9 cellular contexts compared by ENCODE assay signal in genomic region chr2:207133493-207133861, GRCh38. TPM values are rescaled to one million over a fixed set of nuclear protein-coding genes. Genes with fewer than 3 reads are reported as not detected.
A peak's percentile ranks its signal among the peaks of the same experiment; 100 is the strongest.
DNase-seq lines count a peak whose midpoint lies in the region; ATAC-seq and TF ChIP-seq lines count a peak whose summit lies in the region.
"Had no signal": no experiment of that assay in that cellular context is flagged by ENCODE, and none has a peak within 500 bp of the region (broad histone marks: within the 10 kb centered on the region; RNA-seq: fewer than 3 reads in every experiment).

No MANE protein-coding gene starts in this region.

- intact Hi-C loops in psoas muscle (cut with DNase I), result no loop called here

- H3K9me3 ChIP-seq in ES-I3 (ENCODE audit: control insufficient read depth, insufficient read depth, low read length) (peaks cover 9% of the 10 kb centered on the region; the same call in 1 of the 2 replicates), fibroblast of lung (ENCODE audit: control insufficient read depth, insufficient read depth, low read depth, low read length) (no peaks in the 10 kb centered on the region), psoas muscle (no peaks in the 10 kb centered on the region)

- WGBS in psoas muscle, 3 donors, result 51 to 71% (median 53%) methylated on average over 5 of the region's 5 CpGs

- peak overlapping the region; percentile 39 for H3K27ac ChIP-seq in fibroblast of lung (ENCODE audit: insufficient read depth, low read length)
- peak overlapping the region; percentile 66 for H3K27ac ChIP-seq in psoas muscle

- peaks cover 79% of the 10 kb centered on the region for H3K4me1 Mint-ChIP-seq in activated T-cell treated with anti-CD3 and anti-CD28 coated beads, Interleukin-2, amount 50 U/mL, for 72 hours (ENCODE audit: low read depth)

- no peaks in the 10 kb centered on the region for H3K27me3 ChIP-seq in fibroblast of lung (ENCODE audit: control insufficient read depth, insufficient read depth, low read length)
- H3K27me3 ChIP-seq in psoas muscle (ENCODE audit: insufficient read depth in 3 of 3, low read length in 2 of 3), result no peaks in the 10 kb centered on the region

- TF ChIP-seq CTCF in fibroblast of lung (conservative IDR thresholded peaks at IDR 0.05 in 1 of 2, IDR thresholded peaks at IDR 0.05 in 1 of 2; ENCODE audit: low read depth in 1 of 2, low read length in 2 of 2) (no peak), psoas muscle (IDR thresholded peaks at IDR 0.05) (no peak)

- H3K9me3 Mint-ChIP-seq in activated T-cell treated with anti-CD3 and anti-CD28 coated beads, Interleukin-2, amount 50 U/mL, for 72 hours, result no peaks in the 10 kb centered on the region

- 0 out of 2 replicates have a peak overlapping the region, but pooled peaks have one; percentile 10 for H3K9ac ChIP-seq in ES-I3 (ENCODE audit: low read depth, low read length)
- no peak overlapping the region for H3K9ac ChIP-seq in fibroblast of lung (ENCODE audit: insufficient read depth, low read length)

- H3K36me3 Mint-ChIP-seq in activated T-cell treated with anti-CD3 and anti-CD28 coated beads, Interleukin-2, amount 50 U/mL, for 72 hours (ENCODE audit: insufficient read depth in 2 of 2), result peaks cover 4 to 6% of the 10 kb centered on the region in 2 donors

- H3K36me3 ChIP-seq in ES-I3 (ENCODE audit: insufficient read depth, low read length), result peaks cover 9% of the 10 kb centered on the region
- H3K36me3 ChIP-seq in fibroblast of lung (ENCODE audit: control insufficient read depth, insufficient read depth, low read length), result no peaks in the 10 kb centered on the region
- H3K36me3 ChIP-seq in psoas muscle (ENCODE audit: insufficient read depth in 1 of 2, low read depth in 1 of 2), result no peaks in the 10 kb centered on the region

- no peak overlapping the region for H2AFZ ChIP-seq in fibroblast of lung (ENCODE audit: low read length)

- H3K4me1 ChIP-seq in ES-I3 (ENCODE audit: insufficient read depth, low read length) (peaks cover 45% of the 10 kb centered on the region), fibroblast of lung (ENCODE audit: control insufficient read depth, extremely low read depth, insufficient read depth, low read length) (peaks cover 24% of the 10 kb centered on the region), psoas muscle (peaks cover 28% of the 10 kb centered on the region)

- no peak overlapping the region for H3K4me3 Mint-ChIP-seq in activated T-cell treated with anti-CD3 and anti-CD28 coated beads, Interleukin-2, amount 50 U/mL, for 72 hours

- H4K20me1 ChIP-seq in fibroblast of lung (ENCODE audit: control insufficient read depth, extremely low read depth, insufficient read depth, low read length), result no peaks in the 10 kb centered on the region

- peak overlapping the region; percentile 70 for H3K4me2 ChIP-seq in fibroblast of lung (ENCODE audit: extremely low read depth, insufficient read depth, low read length)

- DNase-seq in NCI-H524 (lab: John Stamatoyannopoulos, UW) (peak; percentile 92 to 95), fibroblast of lung (ENCODE audit: low read depth in 2 of 2) (no peak), psoas muscle (no peak), LoVo (ENCODE audit: low spot score) (no peak), medulla oblongata (ENCODE audit: extremely low spot score) (no peak)
- no peak for DNase-seq in activated T-cell treated with anti-CD3 and anti-CD28 coated beads, Interleukin-2, amount 50 U/mL, for 72 hours
- DNase-seq: GF-D8 had no signal

- no peaks in the 10 kb centered on the region for H3K27me3 Mint-ChIP-seq in activated T-cell treated with anti-CD3 and anti-CD28 coated beads, Interleukin-2, amount 50 U/mL, for 72 hours (ENCODE audit: low read depth)

- H3K27ac Mint-ChIP-seq in activated T-cell treated with anti-CD3 and anti-CD28 coated beads, Interleukin-2, amount 50 U/mL, for 72 hours, result no peak overlapping the region

- H3K4me3 ChIP-seq in fibroblast of lung (replicated peaks in 1 of 4; ENCODE audit: control extremely low read depth in 1 of 4, insufficient read depth in 1 of 4, low read depth in 3 of 4, low read length in 4 of 4) (peak overlapping the region in 2 of 4 experiments; percentile 9 to 22), psoas muscle (peak overlapping the region; percentile 5)

- H3K79me2 ChIP-seq in fibroblast of lung (ENCODE audit: control insufficient read depth, insufficient read depth, low read length), result peaks cover 86% of the 10 kb centered on the region

- peak in 3 of 4 donors; percentile 35 to 59 (median 42) for ATAC-seq in psoas muscle
- no peak for ATAC-seq in GM21825 (IDR thresholded peaks at IDR 0.05; ENCODE audit: unreplicated experiment)
- ATAC-seq in activated T-cell treated with anti-CD3 and anti-CD28 coated beads, Interleukin-2, amount 50 U/mL, for 72 hours (replicated peaks in 1 of 2), result no peak

RNA-seq across cellular contexts. Expression of gene KLF7, which starts 32.3 kb away (rescaled TPM):
- total RNA-seq in fibroblast of lung (11.3 and 12.9 TPM in 2 replicates), psoas muscle (10 to 100 TPM in 2 of 4 donors, 1 to 10 TPM in 2; 5.4 to 13.5 (median 11.1) TPM)
- polyA plus RNA-seq in fibroblast of lung (15.4 and 21.0 TPM in 2 replicates), psoas muscle (1 to 10 TPM; 1.1 to 2.7 (median 2.4) TPM)
- 7.7 and 15.8 TPM in 2 replicates for polyA plus RNA-seq in fibroblast of lung (2012)
- polyA minus RNA-seq in fibroblast of lung (ENCODE audit: low replicate concordance), result 101 and 108 TPM in 2 replicates
- 10 to 100 TPM; 31.2 to 43.4 TPM for total RNA-seq in activated T-cell treated with anti-CD3 and anti-CD28 coated beads, Interleukin-2, amount 50 U/mL, for 72 hours

Comparison
In these comparisons a context has a peak if more than half of its experiments do, and no peak if none do; other contexts are left out.
1. DNase-seq: peak in NCI-H524 (2 of 2); none in fibroblast of lung (0 of 2), psoas muscle (0 of 2), activated T-cell treated with anti-CD3 and anti-CD28 coated beads, Interleukin-2, amount 50 U/mL, for 72 hours (0 of 2), LoVo (single experiment) and medulla oblongata (single experiment).
2. ATAC-seq: peak in psoas muscle (3 of 4); none in GM21825 (single experiment) and activated T-cell treated with anti-CD3 and anti-CD28 coated beads, Interleukin-2, amount 50 U/mL, for 72 hours (0 of 2).